Comparison of ENCODE assay signal across 1 cellular context in the genomic region with DNA sequence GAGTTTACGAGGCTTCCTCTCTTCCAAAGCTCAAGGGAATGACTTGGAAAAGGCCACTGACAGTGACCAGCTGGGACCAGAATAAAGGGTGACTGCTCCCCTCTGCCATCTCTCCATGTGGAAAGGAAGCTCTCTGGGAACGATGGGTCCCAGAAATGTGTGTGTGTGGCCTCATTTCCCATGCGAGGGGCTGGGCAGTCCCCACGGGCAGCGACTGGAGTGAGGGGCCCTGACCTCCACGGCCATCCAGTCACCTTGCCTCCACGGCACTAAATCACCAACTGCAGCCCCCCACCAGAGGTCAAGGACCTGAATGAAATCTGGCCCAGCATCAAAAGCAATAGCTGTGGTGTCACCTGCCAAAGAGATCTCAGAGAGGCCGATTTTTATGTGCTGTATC.
TF ChIP-seq lines count a peak whose summit lies in the region.

No MANE protein-coding gene starts in this region.

TF ChIP-seq in H1, 55 proteins besides CTCF, POLR2A, EP300 and RAD21:
- no peak for TF ChIP-seq CHD7 (IDR thresholded peaks at IDR 0.05; ENCODE audit: insufficient replicate concordance, low read length)
- no peak for TF ChIP-seq SUZ12 (IDR thresholded peaks at IDR 0.05; ENCODE audit: low read length)
- TF ChIP-seq CHD1 (IDR thresholded peaks at IDR 0.05; ENCODE audit: low read depth, low read length): no peak
- no peak for TF ChIP-seq TAF1 (IDR thresholded peaks at IDR 0.05; ENCODE audit: low read depth, low read length)
- TF ChIP-seq GABPA (IDR thresholded peaks at IDR 0.05; ENCODE audit: borderline replicate concordance, insufficient read depth, low read length): no peak
- no peak for TF ChIP-seq EGR1 (IDR thresholded peaks at IDR 0.05; ENCODE audit: borderline replicate concordance, low read depth, low read length)
- no peak for TF ChIP-seq RBBP5 (IDR thresholded peaks at IDR 0.05; ENCODE audit: borderline replicate concordance, low read depth, low read length)
- TF ChIP-seq BCL11A (IDR thresholded peaks at IDR 0.05; ENCODE audit: low read depth in 2 of 2, low read length in 2 of 2): no peak
- no peak for TF ChIP-seq FOSL1 (IDR thresholded peaks at IDR 0.05; ENCODE audit: insufficient read depth, low read depth, low read length)
- no peak for TF ChIP-seq BACH1 (IDR thresholded peaks at IDR 0.05; ENCODE audit: low read length)
- TF ChIP-seq ZNF274 (IDR thresholded peaks at IDR 0.05; ENCODE audit: borderline replicate concordance, extremely low read depth, low read length): no peak
- no peak for TF ChIP-seq PHF8 (conservative IDR thresholded peaks at IDR 0.05; ENCODE audit: low read depth, low read length)
